ENCODE assay signal across 11 cellular contexts in the genomic region with DNA sequence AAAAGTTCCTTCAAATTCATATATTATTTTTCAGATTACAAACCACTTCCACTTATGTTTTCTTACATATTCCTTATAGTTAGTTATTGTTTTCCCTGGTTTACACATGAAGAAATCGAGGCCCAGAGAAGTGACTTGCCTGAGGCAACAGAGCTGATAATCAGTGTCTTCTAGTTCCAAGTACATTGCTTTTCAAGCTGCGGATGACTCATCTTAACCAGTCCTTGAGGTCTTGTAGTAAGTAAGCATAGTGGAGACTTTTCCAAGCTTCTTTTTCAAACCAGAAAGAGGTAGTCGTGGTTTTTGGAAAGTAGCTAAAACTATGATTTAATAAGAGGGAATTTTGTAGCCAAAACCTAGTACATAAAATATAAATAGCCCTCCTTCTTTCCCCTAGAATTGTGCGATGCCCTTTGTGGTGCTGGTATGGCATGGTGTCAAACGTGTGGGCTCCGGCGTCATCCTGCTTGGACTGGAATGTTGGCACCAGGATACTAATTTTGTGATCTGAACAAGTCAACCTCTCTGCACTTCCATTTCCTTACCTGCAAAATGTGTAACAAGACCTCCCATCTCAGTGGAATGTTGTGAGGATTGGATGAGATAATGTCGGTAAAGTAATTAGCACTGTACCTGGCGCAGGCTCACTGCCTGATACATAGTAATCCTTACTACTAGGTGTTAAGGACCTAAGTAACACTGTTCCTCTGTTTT. TPM values are rescaled to one million over a fixed set of nuclear protein-coding genes. Genes with fewer than 3 reads are reported as not detected.
DNase-seq lines count a peak whose midpoint lies in the region; ATAC-seq and TF ChIP-seq lines count a peak whose summit lies in the region.
"Had no signal": no experiment of that assay in that cellular context is flagged by ENCODE, and none has a peak within 500 bp of the region (broad histone marks: within the 10 kb centered on the region; RNA-seq: fewer than 3 reads in every experiment).

No MANE protein-coding gene starts in this region.

- no peak for TF ChIP-seq CTCF in HEK293 (tag by site-specific recombination; IDR thresholded peaks at IDR 0.05)
- no peak for TF ChIP-seq CTCF in fibroblast of pulmonary artery (IDR thresholded peaks at IDR 0.05; ENCODE audit: low read length, missing control alignments)
- TF ChIP-seq CTCF in glutamatergic neuron (IDR thresholded peaks at IDR 0.05; ENCODE audit: partially characterized antibody, unreplicated experiment), result no peak

- H3K4me1 ChIP-seq in HEK293 (ENCODE audit: control insufficient read depth, insufficient read depth, low read length), result no peaks in the 10 kb centered on the region
- H3K4me1 ChIP-seq: Peyer's patch had no signal

- ATAC-seq in SK-N-SH treated with all-trans-retinoic acid at 6 μM for 48 hours (peak; percentile 77), HG02884 (IDR thresholded peaks at IDR 0.05; ENCODE audit: unreplicated experiment) (no peak)

- no peak overlapping the region for H3K4me3 Mint-ChIP-seq in glutamatergic neuron (ENCODE audit: unreplicated experiment)
- H3K4me3 Mint-ChIP-seq: activated CD4-positive, alpha-beta T cell treated with anti-CD3 and anti-CD28 coated beads, Interleukin-2, amount 10 ng/mL, durations not matched to agents 24 days and 14 days had no signal

- POLR2A ChIA-PET in HEK293 (lab: Yijun Ruan, JAX), result no interaction called here

- peaks cover 4% of the 10 kb centered on the region for H3K9me3 Mint-ChIP-seq in glutamatergic neuron (ENCODE audit: unreplicated experiment)

- peaks cover 3% of the 10 kb centered on the region for H3K27me3 Mint-ChIP-seq in glutamatergic neuron (ENCODE audit: unreplicated experiment)

- H3K4me1 Mint-ChIP-seq in glutamatergic neuron (ENCODE audit: low read depth, unreplicated experiment), result no peaks in the 10 kb centered on the region
- H3K4me1 Mint-ChIP-seq: activated CD4-positive, alpha-beta T cell treated with anti-CD3 and anti-CD28 coated beads, Interleukin-2, amount 10 ng/mL, durations not matched to agents 24 days and 14 days had no signal

- H3K36me3 ChIP-seq in HEK293 (ENCODE audit: control insufficient read depth in 2 of 2, insufficient read depth in 1 of 2, low read length in 2 of 2), result no peaks in the 10 kb centered on the region
- H3K36me3 ChIP-seq: ovary, Peyer's patch had no signal

- H3K27ac Mint-ChIP-seq in glutamatergic neuron (ENCODE audit: unreplicated experiment), result no peak overlapping the region
- H3K27ac Mint-ChIP-seq: activated CD4-positive, alpha-beta T cell treated with anti-CD3 and anti-CD28 coated beads, Interleukin-2, amount 10 ng/mL, durations not matched to agents 24 days and 14 days had no signal

- CTCF ChIA-PET in HEK293 (lab: Yijun Ruan, JAX), result interaction anchor here (0.9 kb wide), 1 partner anchor 60 kb away, joined by 3 read pairs; no protein-coding TSS in a partner anchor

- H3K4me3 ChIP-seq in HEK293 (ENCODE audit: low read depth, low read length) (no peak overlapping the region), fibroblast of pulmonary artery (replicated peaks; ENCODE audit: low read depth, low read length) (no peak overlapping the region)
- H3K4me3 ChIP-seq: ovary, Peyer's patch had no signal

- DNase-seq in fibroblast of pulmonary artery (ENCODE audit: low read depth) (peak; percentile 91), stromal cell of bone marrow (ENCODE audit: low read depth) (peak; percentile 89), NK-92 (lab: John Stamatoyannopoulos, UW; ENCODE audit: unreplicated experiment) (no peak), glutamatergic neuron (no peak)
- DNase-seq: activated CD4-positive, alpha-beta T cell treated with anti-CD3 and anti-CD28 coated beads, Interleukin-2, amount 10 ng/mL, durations not matched to agents 24 days and 14 days; GF-D8; ovary; Peyer's patch had no signal

- no peak overlapping the region for H3K27ac ChIP-seq in HEK293 (ENCODE audit: extremely low read depth, low read depth, low read length)
- H3K27ac ChIP-seq: ovary, Peyer's patch had no signal

- H3K36me3 Mint-ChIP-seq in glutamatergic neuron (ENCODE audit: unreplicated experiment), result peaks cover 11% of the 10 kb centered on the region

- H3K9me3 ChIP-seq in HEK293 (ENCODE audit: control insufficient read depth, insufficient read depth, low read depth, low read length), result no peaks in the 10 kb centered on the region
- H3K9me3 ChIP-seq: ovary, Peyer's patch had no signal

TF ChIP-seq in HEK293, 187 proteins besides CTCF, POLR2A, EP300 and RAD21:
- no peak for TF ChIP-seq MEIS1 (CRISPR knock-in tag; IDR thresholded peaks at IDR 0.05; ENCODE audit: borderline replicate concordance)
- TF ChIP-seq ZNF660 (tag by site-specific recombination; IDR thresholded peaks at IDR 0.05), result 0 out of 2 replicates have a peak, but pooled peaks have one; percentile 38
- TF ChIP-seq PRDM1 (tag by site-specific recombination; IDR thresholded peaks at IDR 0.05), result peak; percentile 43
- TF ChIP-seq ZNF785 (tag by site-specific recombination; IDR thresholded peaks at IDR 0.05), result no peak
- TF ChIP-seq ZNF600 (tag by site-specific recombination; IDR thresholded peaks at IDR 0.05), result peak; percentile 57; the same call in 1 of the 2 replicates
- no peak for TF ChIP-seq OSR2 (tag by site-specific recombination; IDR thresholded peaks at IDR 0.05)

TF ChIP-seq in SK-N-SH treated with all-trans-retinoic acid at 6 μM for 48 hours, 23 proteins besides CTCF, POLR2A, EP300 and RAD21 (continues in another document):
- no peak for TF ChIP-seq TOX (CRISPR knock-in tag; IDR thresholded peaks at IDR 0.05; ENCODE audit: borderline replicate concordance)
- no peak for TF ChIP-seq SNAI2 (CRISPR knock-in tag; IDR thresholded peaks at IDR 0.05)
- no peak for TF ChIP-seq GLIS3 (CRISPR knock-in tag; IDR thresholded peaks at IDR 0.05)
- no peak for TF ChIP-seq ZNF8 (CRISPR knock-in tag; IDR thresholded peaks at IDR 0.05)
- no peak for TF ChIP-seq ZFP30 (CRISPR knock-in tag; IDR thresholded peaks at IDR 0.05)
- TF ChIP-seq ARNTL (CRISPR knock-in tag; IDR thresholded peaks at IDR 0.05; ENCODE audit: borderline replicate concordance, low read depth), result no peak
- TF ChIP-seq PPARA (CRISPR knock-in tag; IDR thresholded peaks at IDR 0.05; ENCODE audit: borderline replicate concordance), result no peak
- TF ChIP-seq, protein P1, sequence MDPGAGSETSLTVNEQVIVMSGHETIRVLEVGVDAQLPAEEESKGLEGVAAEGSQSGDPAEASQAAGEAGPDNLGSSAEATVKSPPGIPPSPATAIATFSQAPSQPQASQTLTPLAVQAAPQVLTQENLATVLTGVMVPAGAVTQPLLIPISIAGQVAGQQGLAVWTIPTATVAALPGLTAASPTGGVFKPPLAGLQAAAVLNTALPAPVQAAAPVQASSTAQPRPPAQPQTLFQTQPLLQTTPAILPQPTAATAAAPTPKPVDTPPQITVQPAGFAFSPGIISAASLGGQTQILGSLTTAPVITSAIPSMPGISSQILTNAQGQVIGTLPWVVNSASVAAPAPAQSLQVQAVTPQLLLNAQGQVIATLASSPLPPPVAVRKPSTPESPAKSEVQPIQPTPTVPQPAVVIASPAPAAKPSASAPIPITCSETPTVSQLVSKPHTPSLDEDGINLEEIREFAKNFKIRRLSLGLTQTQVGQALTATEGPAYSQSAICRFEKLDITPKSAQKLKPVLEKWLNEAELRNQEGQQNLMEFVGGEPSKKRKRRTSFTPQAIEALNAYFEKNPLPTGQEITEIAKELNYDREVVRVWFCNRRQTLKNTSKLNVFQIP (CRISPR knock-in tag; IDR thresholded peaks at IDR 0.05; ENCODE audit: borderline replicate concordance, low read depth), result no peak
- TF ChIP-seq, protein P2, sequence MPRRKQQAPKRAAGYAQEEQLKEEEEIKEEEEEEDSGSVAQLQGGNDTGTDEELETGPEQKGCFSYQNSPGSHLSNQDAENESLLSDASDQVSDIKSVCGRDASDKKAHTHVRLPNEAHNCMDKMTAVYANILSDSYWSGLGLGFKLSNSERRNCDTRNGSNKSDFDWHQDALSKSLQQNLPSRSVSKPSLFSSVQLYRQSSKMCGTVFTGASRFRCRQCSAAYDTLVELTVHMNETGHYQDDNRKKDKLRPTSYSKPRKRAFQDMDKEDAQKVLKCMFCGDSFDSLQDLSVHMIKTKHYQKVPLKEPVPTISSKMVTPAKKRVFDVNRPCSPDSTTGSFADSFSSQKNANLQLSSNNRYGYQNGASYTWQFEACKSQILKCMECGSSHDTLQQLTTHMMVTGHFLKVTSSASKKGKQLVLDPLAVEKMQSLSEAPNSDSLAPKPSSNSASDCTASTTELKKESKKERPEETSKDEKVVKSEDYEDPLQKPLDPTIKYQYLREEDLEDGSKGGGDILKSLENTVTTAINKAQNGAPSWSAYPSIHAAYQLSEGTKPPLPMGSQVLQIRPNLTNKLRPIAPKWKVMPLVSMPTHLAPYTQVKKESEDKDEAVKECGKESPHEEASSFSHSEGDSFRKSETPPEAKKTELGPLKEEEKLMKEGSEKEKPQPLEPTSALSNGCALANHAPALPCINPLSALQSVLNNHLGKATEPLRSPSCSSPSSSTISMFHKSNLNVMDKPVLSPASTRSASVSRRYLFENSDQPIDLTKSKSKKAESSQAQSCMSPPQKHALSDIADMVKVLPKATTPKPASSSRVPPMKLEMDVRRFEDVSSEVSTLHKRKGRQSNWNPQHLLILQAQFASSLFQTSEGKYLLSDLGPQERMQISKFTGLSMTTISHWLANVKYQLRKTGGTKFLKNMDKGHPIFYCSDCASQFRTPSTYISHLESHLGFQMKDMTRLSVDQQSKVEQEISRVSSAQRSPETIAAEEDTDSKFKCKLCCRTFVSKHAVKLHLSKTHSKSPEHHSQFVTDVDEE (CRISPR knock-in tag; IDR thresholded peaks at IDR 0.05), result no peak
- no peak for TF ChIP-seq OSR1 (CRISPR knock-in tag; IDR thresholded peaks at IDR 0.05)
- no peak for TF ChIP-seq ESRRG (CRISPR knock-in tag; IDR thresholded peaks at IDR 0.05)
- TF ChIP-seq, protein P3, sequence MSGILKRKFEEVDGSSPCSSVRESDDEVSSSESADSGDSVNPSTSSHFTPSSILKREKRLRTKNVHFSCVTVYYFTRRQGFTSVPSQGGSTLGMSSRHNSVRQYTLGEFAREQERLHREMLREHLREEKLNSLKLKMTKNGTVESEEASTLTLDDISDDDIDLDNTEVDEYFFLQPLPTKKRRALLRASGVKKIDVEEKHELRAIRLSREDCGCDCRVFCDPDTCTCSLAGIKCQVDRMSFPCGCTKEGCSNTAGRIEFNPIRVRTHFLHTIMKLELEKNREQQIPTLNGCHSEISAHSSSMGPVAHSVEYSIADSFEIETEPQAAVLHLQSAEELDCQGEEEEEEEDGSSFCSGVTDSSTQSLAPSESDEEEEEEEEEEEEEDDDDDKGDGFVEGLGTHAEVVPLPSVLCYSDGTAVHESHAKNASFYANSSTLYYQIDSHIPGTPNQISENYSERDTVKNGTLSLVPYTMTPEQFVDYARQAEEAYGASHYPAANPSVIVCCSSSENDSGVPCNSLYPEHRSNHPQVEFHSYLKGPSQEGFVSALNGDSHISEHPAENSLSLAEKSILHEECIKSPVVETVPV (CRISPR knock-in tag; IDR thresholded peaks at IDR 0.05), result no peak

RNA-seq across cellular contexts. Expression of a gene that starts 19.0 kb away (rescaled TPM):
- 66.0 TPM for total RNA-seq in glutamatergic neuron (ENCODE audit: unreplicated experiment)

Comparison
In these comparisons a context has a peak if more than half of its experiments do, and no peak if none do; other contexts are left out.
1. DNase-seq: peak in fibroblast of pulmonary artery (single experiment) and stromal cell of bone marrow (single experiment); none in NK-92 (single experiment) and glutamatergic neuron (single experiment).